ENCODE assay signal across 1 cellular context in the genomic region with DNA sequence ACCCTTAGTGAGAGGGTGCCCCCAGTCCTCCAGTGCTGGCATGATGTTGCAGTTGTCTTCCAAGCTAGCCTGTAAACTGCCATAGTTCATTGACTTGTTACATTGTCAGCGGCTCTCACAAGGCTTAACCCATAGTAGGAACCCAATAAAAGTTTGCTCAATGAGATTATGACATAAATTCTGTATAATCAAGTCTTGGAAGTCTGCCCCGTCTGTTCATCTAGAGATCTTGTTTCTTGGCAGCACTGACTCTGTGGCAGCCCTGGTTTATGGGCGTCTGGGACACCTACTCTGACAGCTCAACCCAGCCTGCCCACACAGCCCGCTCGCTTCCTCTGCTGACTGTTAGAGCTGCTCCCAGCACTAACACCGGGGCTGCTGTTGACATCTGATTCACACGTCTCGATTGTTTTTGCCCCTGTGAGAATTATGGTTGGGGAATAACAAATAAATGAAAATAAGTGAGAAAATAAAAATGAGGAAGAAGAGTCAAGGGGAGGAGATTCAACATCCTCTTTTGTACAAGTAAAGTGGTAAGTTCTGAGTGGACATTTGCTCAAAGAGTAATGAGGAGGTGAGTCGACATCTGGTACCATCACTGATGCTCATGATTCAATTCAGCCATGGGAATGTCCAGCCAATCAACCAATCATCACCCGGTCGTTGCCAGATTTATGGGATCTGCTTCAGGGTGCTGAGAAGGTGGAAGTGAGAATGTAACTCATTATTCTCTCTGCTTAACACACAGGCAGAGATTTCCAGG.
TF ChIP-seq lines count a peak whose summit lies in the region.

No MANE protein-coding gene starts in this region.

TF ChIP-seq in HepG2, 621 proteins besides CTCF, POLR2A, EP300 and RAD21 (continued from another document):
- no peak for TF ChIP-seq ZNF567 (CRISPR knock-in tag; IDR thresholded peaks at IDR 0.05; ENCODE audit: borderline replicate concordance)
- TF ChIP-seq SMARCC2 (IDR thresholded peaks at IDR 0.05) = no peak
- TF ChIP-seq ZMAT5 (CRISPR knock-in tag; IDR thresholded peaks at IDR 0.05; ENCODE audit: borderline replicate concordance, low read depth) = no peak
- no peak for TF ChIP-seq ZXDC (CRISPR knock-in tag; IDR thresholded peaks at IDR 0.05)
- no peak for TF ChIP-seq MTF1 (CRISPR knock-in tag; IDR thresholded peaks at IDR 0.05)
- no peak for TF ChIP-seq ZBTB4 (CRISPR knock-in tag; IDR thresholded peaks at IDR 0.05; ENCODE audit: borderline replicate concordance)
- TF ChIP-seq, protein P1, sequence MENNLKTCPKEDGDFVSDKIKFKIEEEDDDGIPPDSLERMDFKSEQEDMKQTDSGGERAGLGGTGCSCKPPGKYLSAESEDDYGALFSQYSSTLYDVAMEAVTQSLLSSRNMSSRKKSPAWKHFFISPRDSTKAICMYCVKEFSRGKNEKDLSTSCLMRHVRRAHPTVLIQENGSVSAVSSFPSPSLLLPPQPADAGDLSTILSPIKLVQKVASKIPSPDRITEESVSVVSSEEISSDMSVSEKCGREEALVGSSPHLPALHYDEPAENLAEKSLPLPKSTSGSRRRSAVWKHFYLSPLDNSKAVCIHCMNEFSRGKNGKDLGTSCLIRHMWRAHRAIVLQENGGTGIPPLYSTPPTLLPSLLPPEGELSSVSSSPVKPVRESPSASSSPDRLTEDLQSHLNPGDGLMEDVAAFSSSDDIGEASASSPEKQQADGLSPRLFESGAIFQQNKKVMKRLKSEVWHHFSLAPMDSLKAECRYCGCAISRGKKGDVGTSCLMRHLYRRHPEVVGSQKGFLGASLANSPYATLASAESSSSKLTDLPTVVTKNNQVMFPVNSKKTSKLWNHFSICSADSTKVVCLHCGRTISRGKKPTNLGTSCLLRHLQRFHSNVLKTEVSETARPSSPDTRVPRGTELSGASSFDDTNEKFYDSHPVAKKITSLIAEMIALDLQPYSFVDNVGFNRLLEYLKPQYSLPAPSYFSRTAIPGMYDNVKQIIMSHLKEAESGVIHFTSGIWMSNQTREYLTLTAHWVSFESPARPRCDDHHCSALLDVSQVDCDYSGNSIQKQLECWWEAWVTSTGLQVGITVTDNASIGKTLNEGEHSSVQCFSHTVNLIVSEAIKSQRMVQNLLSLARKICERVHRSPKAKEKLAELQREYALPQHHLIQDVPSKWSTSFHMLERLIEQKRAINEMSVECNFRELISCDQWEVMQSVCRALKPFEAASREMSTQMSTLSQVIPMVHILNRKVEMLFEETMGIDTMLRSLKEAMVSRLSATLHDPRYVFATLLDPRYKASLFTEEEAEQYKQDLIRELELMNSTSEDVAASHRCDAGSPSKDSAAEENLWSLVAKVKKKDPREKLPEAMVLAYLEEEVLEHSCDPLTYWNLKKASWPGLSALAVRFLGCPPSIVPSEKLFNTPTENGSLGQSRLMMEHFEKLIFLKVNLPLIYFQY (CRISPR knock-in tag; IDR thresholded peaks at IDR 0.05; ENCODE audit: borderline replicate concordance) = no peak
- TF ChIP-seq SALL2 (CRISPR knock-in tag; IDR thresholded peaks at IDR 0.05) = no peak
- TF ChIP-seq NCOA5 (CRISPR knock-in tag; IDR thresholded peaks at IDR 0.05) = no peak
